ENCODE assay signal across 1 cellular context in genomic region chr17:42517516-42517915, GRCh38.
TF ChIP-seq lines count a peak whose summit lies in the region.

No MANE protein-coding gene starts in this region.

TF ChIP-seq in HepG2, 621 proteins besides CTCF, POLR2A, EP300 and RAD21 (continued from another document and continues in another):
- TF ChIP-seq ARID5B (CRISPR knock-in tag; IDR thresholded peaks at IDR 0.05) (peak; percentile 44), NR2F1 (CRISPR knock-in tag; IDR thresholded peaks at IDR 0.05) (no peak), ZBTB39 (CRISPR knock-in tag; IDR thresholded peaks at IDR 0.05) (no peak), CBFB (CRISPR knock-in tag; IDR thresholded peaks at IDR 0.05) (0 out of 2 replicates have a peak, but pooled peaks have one; percentile 52), TBX3 (IDR thresholded peaks at IDR 0.05; ENCODE audit: borderline replicate concordance) (no peak), TOE1 (CRISPR knock-in tag; IDR thresholded peaks at IDR 0.05) (no peak), NFKB2 (CRISPR knock-in tag; IDR thresholded peaks at IDR 0.05; ENCODE audit: borderline replicate concordance) (peak; percentile 73; the same call in 1 of the 2 replicates), HDAC1 (CRISPR knock-in tag; IDR thresholded peaks at IDR 0.05) (no peak), THAP7 (CRISPR knock-in tag; IDR thresholded peaks at IDR 0.05) (no peak), ZNF143 (CRISPR knock-in tag; IDR thresholded peaks at IDR 0.05) (0 out of 2 replicates have a peak, but pooled peaks have one; percentile 20), ZBTB46 (CRISPR knock-in tag; IDR thresholded peaks at IDR 0.05; ENCODE audit: borderline replicate concordance) (no peak), ZNF101 (CRISPR knock-in tag; IDR thresholded peaks at IDR 0.05; ENCODE audit: borderline replicate concordance, low read depth) (no peak), ZBTB8A (CRISPR knock-in tag; IDR thresholded peaks at IDR 0.05; ENCODE audit: borderline replicate concordance, low read depth) (no peak), EZH2 (conservative IDR thresholded peaks at IDR 0.05; ENCODE audit: low read depth, low read length) (no peak), YEATS4 (CRISPR knock-in tag; IDR thresholded peaks at IDR 0.05; ENCODE audit: borderline replicate concordance) (no peak), ZNF138 (CRISPR knock-in tag; IDR thresholded peaks at IDR 0.05; ENCODE audit: low read depth) (no peak), PRDM4 (CRISPR knock-in tag; IDR thresholded peaks at IDR 0.05; ENCODE audit: borderline replicate concordance) (no peak), ZNF891 (CRISPR knock-in tag; IDR thresholded peaks at IDR 0.05) (0 out of 2 replicates have a peak, but pooled peaks have one; percentile 37), MED8 (CRISPR knock-in tag; IDR thresholded peaks at IDR 0.05; ENCODE audit: insufficient replicate concordance) (no peak), SRSF4 (IDR thresholded peaks at IDR 0.05; ENCODE audit: low read depth, low read length, poor library complexity, severe bottlenecking) (no peak), ZBTB3 (CRISPR knock-in tag; IDR thresholded peaks at IDR 0.05; ENCODE audit: borderline replicate concordance, low read depth) (no peak), ZNF691 (CRISPR knock-in tag; IDR thresholded peaks at IDR 0.05; ENCODE audit: borderline replicate concordance, low read depth) (peak; percentile 52; the same call in 1 of the 2 replicates), TFDP2 (CRISPR knock-in tag; IDR thresholded peaks at IDR 0.05) (no peak), ZNF839 (CRISPR knock-in tag; IDR thresholded peaks at IDR 0.05; ENCODE audit: borderline replicate concordance) (no peak), ZNF616 (CRISPR knock-in tag; IDR thresholded peaks at IDR 0.05; ENCODE audit: low read depth) (no peak), TEF (CRISPR knock-in tag; IDR thresholded peaks at IDR 0.05) (no peak), TFDP1 (CRISPR knock-in tag; IDR thresholded peaks at IDR 0.05; ENCODE audit: borderline replicate concordance) (no peak), MED13 (CRISPR knock-in tag; IDR thresholded peaks at IDR 0.05) (no peak; the same call in 1 of the 2 replicates), ZNF547 (CRISPR knock-in tag; IDR thresholded peaks at IDR 0.05) (no peak), KAT7 (CRISPR knock-in tag; IDR thresholded peaks at IDR 0.05; ENCODE audit: borderline replicate concordance) (0 out of 2 replicates have a peak, but pooled peaks have one; percentile 38), SETDB1 (CRISPR knock-in tag; IDR thresholded peaks at IDR 0.05; ENCODE audit: borderline replicate concordance) (no peak), ZZZ3 (CRISPR knock-in tag; IDR thresholded peaks at IDR 0.05; ENCODE audit: borderline replicate concordance) (no peak)
